9 cellular contexts compared by ENCODE assay signal in the genomic region with DNA sequence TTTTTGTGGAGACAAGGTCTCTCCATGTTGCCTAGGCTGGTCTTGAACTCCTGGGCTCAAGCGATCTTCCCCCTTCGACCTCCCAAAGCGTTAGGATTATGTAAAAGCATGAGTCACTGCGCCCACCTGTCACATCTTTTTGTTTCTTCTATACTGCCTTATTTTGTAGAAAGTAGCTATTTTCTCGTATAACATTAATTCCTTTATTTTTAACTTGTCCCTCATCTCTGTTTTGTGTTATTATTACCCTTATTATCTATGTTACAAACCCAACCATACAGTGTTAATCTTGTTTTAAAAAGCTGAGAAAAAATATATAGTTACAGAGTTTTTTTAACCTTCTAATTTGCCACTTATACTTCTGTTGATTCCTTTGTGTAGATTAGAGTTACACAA. TPM values are rescaled to one million over a fixed set of nuclear protein-coding genes. Genes with fewer than 3 reads are reported as not detected.
DNase-seq lines count a peak whose midpoint lies in the region; ATAC-seq lines count a peak whose summit lies in the region.
"Had no signal": no experiment of that assay in that cellular context is flagged by ENCODE, and none has a peak within 500 bp of the region (broad histone marks: within the 10 kb centered on the region; RNA-seq: fewer than 3 reads in every experiment).

No MANE protein-coding gene starts in this region.

- no peak overlapping the region for H3K9ac ChIP-seq in neuronal stem cell (ENCODE audit: low read depth, low read length, poor library complexity)

- H4K91ac ChIP-seq in neuronal stem cell (ENCODE audit: low read depth, low read length, poor library complexity), result no peak overlapping the region

- no peaks in the 10 kb centered on the region for H3K9me3 ChIP-seq in naive thymus-derived CD4-positive, alpha-beta T cell (ENCODE audit: control insufficient read depth in 2 of 3, low read length in 3 of 3)
- peaks cover 0 to 5% of the 10 kb centered on the region in 2 donors for H3K9me3 ChIP-seq in neuronal stem cell (replicated peaks in 1 of 2; ENCODE audit: control insufficient read depth in 2 of 2, insufficient read depth in 1 of 2, low read depth in 1 of 2, low read length in 2 of 2)

- peak overlapping the region; percentile 81 for H3K27ac ChIP-seq in adipose tissue (ENCODE audit: low read depth, low read length)
- H3K27ac ChIP-seq in naive thymus-derived CD4-positive, alpha-beta T cell (ENCODE audit: low read depth, low read length), result peak overlapping the region; percentile 90
- H3K27ac ChIP-seq in neuronal stem cell (replicated peaks; ENCODE audit: low read length), result no peak overlapping the region

- no peak overlapping the region for H3K23ac ChIP-seq in neuronal stem cell (ENCODE audit: low read depth, low read length, poor library complexity)

- H3K79me1 ChIP-seq in neuronal stem cell (ENCODE audit: low read depth, low read length), result peaks cover 4% of the 10 kb centered on the region

- no peak overlapping the region for H2BK5ac ChIP-seq in neuronal stem cell (ENCODE audit: low read length)

- DNase-seq in stimulated activated naive CD8-positive, alpha-beta T cell treated with anti-CD3 and anti-CD28 coated beads, Interleukin-15, Interleukin-2, amounts not matched to agents 100 U/mL and 50 U/mL, for 24 hours, result no peak
- no peak for DNase-seq in naive thymus-derived CD4-positive, alpha-beta T cell
- no peak for DNase-seq in stimulated activated CD4-positive, alpha-beta T cell treated with anti-CD3 and anti-CD28 coated beads, Interleukin-15, amount 100 ng/mL, for 24 hours
- no peak for DNase-seq in neuronal stem cell (ENCODE audit: low spot score)
- no peak for DNase-seq in NOMO-1 treated with dmso at 0.1 percent for 144 hours (lab: John Stamatoyannopoulos, UW; ENCODE audit: unreplicated experiment)
- DNase-seq: DMS153 had no signal

- no peak for ATAC-seq in stimulated activated naive CD8-positive, alpha-beta T cell treated with anti-CD3 and anti-CD28 coated beads, Interleukin-15, Interleukin-2, amounts not matched to agents 100 U/mL and 50 U/mL, for 24 hours
- ATAC-seq in naive thymus-derived CD4-positive, alpha-beta T cell, result no peak
- no peak for ATAC-seq in activated CD4-positive, CD25-positive, alpha-beta regulatory T cell treated with anti-CD3 and anti-CD28 coated beads, Interleukin-2, amount 50 U/mL, for 24 hours

- H2BK120ac ChIP-seq in neuronal stem cell (ENCODE audit: low read depth, low read length), result no peak overlapping the region

- peaks cover 22 to 23% of the 10 kb centered on the region in 2 donors for H3K4me1 ChIP-seq in naive thymus-derived CD4-positive, alpha-beta T cell (ENCODE audit: control insufficient read depth in 2 of 2, insufficient read depth in 2 of 2, low read length in 2 of 2)
- H3K4me1 ChIP-seq in neuronal stem cell (ENCODE audit: control insufficient read depth in 2 of 2, insufficient read depth in 1 of 2, low read depth in 1 of 2, low read length in 2 of 2), result peaks cover 0 to 6% of the 10 kb centered on the region in 2 donors

- H3K14ac ChIP-seq in neuronal stem cell (ENCODE audit: low read length), result no peak overlapping the region

- no peak overlapping the region for H2BK15ac ChIP-seq in neuronal stem cell (ENCODE audit: low read length)

- H3K4me3 Mint-ChIP-seq in stimulated activated naive CD8-positive, alpha-beta T cell treated with anti-CD3 and anti-CD28 coated beads, Interleukin-15, Interleukin-2, amounts not matched to agents 100 ng/mL and 50 ng/mL, for 24 hours, result peak overlapping the region; percentile 89
- H3K4me3 Mint-ChIP-seq in naive thymus-derived CD4-positive, alpha-beta T cell, result peak overlapping the region; percentile 89 to 98 (median 92)

- H4K8ac ChIP-seq in neuronal stem cell (ENCODE audit: low read depth, low read length), result no peak overlapping the region

- intact Hi-C loops in naive thymus-derived CD4-positive, alpha-beta T cell (cut with micrococcal nuclease), result loop anchor here (5.0 kb wide), 2 partner anchors 338 to 1058 kb away; a partner anchor contains a TSS

- H3K18ac ChIP-seq in neuronal stem cell (ENCODE audit: low read length), result no peak overlapping the region

- H3K36me3 ChIP-seq in naive thymus-derived CD4-positive, alpha-beta T cell (ENCODE audit: control insufficient read depth in 2 of 3, insufficient read depth in 3 of 3, low read length in 3 of 3), result peaks cover 0 to 4% (median 0%) of the 10 kb centered on the region in 3 experiments
- peaks cover 1 to 25% of the 10 kb centered on the region in 2 donors for H3K36me3 ChIP-seq in neuronal stem cell (replicated peaks in 1 of 2; ENCODE audit: control insufficient read depth in 2 of 2, insufficient read depth in 2 of 2, low read length in 2 of 2)

- H3K4ac ChIP-seq in neuronal stem cell (ENCODE audit: low read length), result no peak overlapping the region

- CTCF ChIA-PET in naive thymus-derived CD4-positive, alpha-beta T cell (lab: Charles Lee), result interaction anchor here (0.6 to 1.4 kb wide), 6 partner anchors 17 to 117 kb away, joined by 3 to 4 read pairs (median 3); a partner anchor contains a TSS

- H2BK12ac ChIP-seq in neuronal stem cell (ENCODE audit: low read length), result no peak overlapping the region

- H3K36me3 Mint-ChIP-seq in stimulated activated naive CD8-positive, alpha-beta T cell treated with anti-CD3 and anti-CD28 coated beads, Interleukin-15, Interleukin-2, amounts not matched to agents 100 ng/mL and 50 ng/mL, for 24 hours (ENCODE audit: low read depth), result peaks cover 20% of the 10 kb centered on the region
- H3K36me3 Mint-ChIP-seq in naive thymus-derived CD4-positive, alpha-beta T cell, result peaks cover 0 to 15% (median 3%) of the 10 kb centered on the region in 5 donors

- no peak overlapping the region for H2AFZ ChIP-seq in neuronal stem cell (ENCODE audit: low read length)

- no peak overlapping the region for H3K4me3 ChIP-seq in naive thymus-derived CD4-positive, alpha-beta T cell (ENCODE audit: low read length)
- H3K4me3 ChIP-seq in neuronal stem cell (ENCODE audit: low read length in 2 of 2), result no peak overlapping the region

- H3K4me2 ChIP-seq in neuronal stem cell (ENCODE audit: insufficient read depth, low read length, poor library complexity, severe bottlenecking), result no peak overlapping the region

- no peaks in the 10 kb centered on the region for H3K27me3 Mint-ChIP-seq in stimulated activated naive CD8-positive, alpha-beta T cell treated with anti-CD3 and anti-CD28 coated beads, Interleukin-15, Interleukin-2, amounts not matched to agents 100 ng/mL and 50 ng/mL, for 24 hours
- no peaks in the 10 kb centered on the region for H3K27me3 Mint-ChIP-seq in naive thymus-derived CD4-positive, alpha-beta T cell

- H2AK5ac ChIP-seq in neuronal stem cell (ENCODE audit: low read depth, low read length), result no peak overlapping the region

- H3K4me1 Mint-ChIP-seq in stimulated activated naive CD8-positive, alpha-beta T cell treated with anti-CD3 and anti-CD28 coated beads, Interleukin-15, Interleukin-2, amounts not matched to agents 100 ng/mL and 50 ng/mL, for 24 hours (ENCODE audit: low read depth), result peaks cover 44% of the 10 kb centered on the region
- H3K4me1 Mint-ChIP-seq in naive thymus-derived CD4-positive, alpha-beta T cell, result peaks cover 30 to 46% (median 38%) of the 10 kb centered on the region in 7 donors

- POLR2A ChIA-PET in naive thymus-derived CD4-positive, alpha-beta T cell (lab: Charles Lee), result interaction anchor here (0.6 to 4.6 kb wide), 8 partner anchors 12 to 749 kb away, joined by 3 to 67 read pairs (median 7); a partner anchor contains a TSS

- WGBS in adipose tissue, 3 donors, result 80 to 86% (median 81%) methylated on average over 5 of the region's 5 CpGs
- WGBS in neuronal stem cell (ENCODE audit: extremely low coverage in 2 of 2, insufficient read length in 2 of 2, insufficient replicate concordance in 1 of 2), 2 donors, result no CpG with 5 or more reads among the region's 5 CpGs

- H3K27ac Mint-ChIP-seq in stimulated activated naive CD8-positive, alpha-beta T cell treated with anti-CD3 and anti-CD28 coated beads, Interleukin-15, Interleukin-2, amounts not matched to agents 100 ng/mL and 50 ng/mL, for 24 hours, result peak overlapping the region; percentile 90
- peak overlapping the region; percentile 91 to 99 (median 98) for H3K27ac Mint-ChIP-seq in naive thymus-derived CD4-positive, alpha-beta T cell

- no peaks in the 10 kb centered on the region for H3K9me3 Mint-ChIP-seq in stimulated activated naive CD8-positive, alpha-beta T cell treated with anti-CD3 and anti-CD28 coated beads, Interleukin-15, Interleukin-2, amounts not matched to agents 100 ng/mL and 50 ng/mL, for 24 hours
- H3K9me3 Mint-ChIP-seq in naive thymus-derived CD4-positive, alpha-beta T cell, result no peaks in the 10 kb centered on the region

- no peaks in the 10 kb centered on the region for H3K27me3 ChIP-seq in naive thymus-derived CD4-positive, alpha-beta T cell (ENCODE audit: control insufficient read depth in 2 of 2, insufficient read depth in 2 of 2, low read length in 2 of 2)
- no peaks in the 10 kb centered on the region for H3K27me3 ChIP-seq in neuronal stem cell (ENCODE audit: control insufficient read depth in 3 of 3, insufficient read depth in 3 of 3, low read depth in 1 of 3, low read length in 3 of 3)

RNA-seq across cellular contexts. Expression of a gene that starts 1.4 kb away (rescaled TPM):
- polyA plus RNA-seq in adipose tissue, result 10 to 100 TPM; 29.7 to 47.3 (median 35.5) TPM
- 10 to 100 TPM; 41.2 to 80.5 (median 55.1) TPM for total RNA-seq in naive thymus-derived CD4-positive, alpha-beta T cell
- polyA plus RNA-seq in naive thymus-derived CD4-positive, alpha-beta T cell, result 10 to 100 TPM; 36.7 to 60.3 TPM
- 11.9 TPM for polyA plus RNA-seq in neuronal stem cell (2013, experiment 1 of 2)
- 12.0 TPM for polyA plus RNA-seq in neuronal stem cell (2013, experiment 2 of 2)

RNA-seq across cellular contexts. Expression of a gene that starts 53.0 kb away (rescaled TPM):
- 10 to 100 TPM; 20.9 to 37.1 (median 23.4) TPM for polyA plus RNA-seq in adipose tissue
- 100 to 1,000 TPM in 1 of 5 experiments, 10 to 100 TPM in 4; 86.9 to 102 (median 88.6) TPM for total RNA-seq in naive thymus-derived CD4-positive, alpha-beta T cell
- polyA plus RNA-seq in naive thymus-derived CD4-positive, alpha-beta T cell, result 10 to 100 TPM; 40.1 to 44.9 TPM
- 36.2 TPM for polyA plus RNA-seq in neuronal stem cell (2013, experiment 1 of 2)
- 34.1 TPM for polyA plus RNA-seq in neuronal stem cell (2013, experiment 2 of 2)
